In genomic region chr1:8889925-8890785, GRCh38 we compare ENCODE assay signal across 8 cellular contexts. TPM values are rescaled to one million over a fixed set of nuclear protein-coding genes. Genes with fewer than 3 reads are reported as not detected.
DNase-seq lines count a peak whose midpoint lies in the region; ATAC-seq and TF ChIP-seq lines count a peak whose summit lies in the region.

No MANE protein-coding gene starts in this region.

- peak overlapping the region; percentile 3 for H3K4ac ChIP-seq in trophoblast cell (ENCODE audit: low read depth, low read length)

- peak overlapping the region; percentile 3 for H2AK5ac ChIP-seq in trophoblast cell (ENCODE audit: low read length)

- H2BK12ac ChIP-seq in trophoblast cell (ENCODE audit: low read length), result peak overlapping the region; percentile 34

- no peak for TF ChIP-seq CTCF in foreskin fibroblast (IDR thresholded peaks at IDR 0.05; ENCODE audit: low read depth, low read length)

- no peaks in the 10 kb centered on the region for H3K9me3 ChIP-seq in trophoblast cell (ENCODE audit: insufficient read depth, low read depth, low read length)

- WGBS in trophoblast cell (ENCODE audit: extremely low coverage, insufficient coverage, insufficient read length), result no CpG with 5 or more reads among the region's 18 CpGs

- H2AFZ ChIP-seq in trophoblast cell (ENCODE audit: insufficient read depth, low read length, poor library complexity), result peak overlapping the region; percentile 6

- peak; percentile 22 for DNase-seq in ELF-1 (ENCODE audit: low read depth, low spot score)
- DNase-seq in SK-MEL-5 (ENCODE audit: low read depth, low spot score), result peak; percentile 97
- peak; percentile 93 to 96 for DNase-seq in foreskin fibroblast
- peak in 1 of 2 donors; percentile 27 for DNase-seq in trophoblast cell
- no peak for DNase-seq in islet precursor cell
- DNase-seq in activated gamma-delta T cell (lab: John Stamatoyannopoulos, UW), result no peak
- DNase-seq in activated CD4-positive, alpha-beta T cell treated with anti-CD3 and anti-CD28 coated beads, Interleukin-2, amount 50 U/mL, for 48 hours, result no peak

- peak overlapping the region; percentile 24 for H4K8ac ChIP-seq in trophoblast cell (ENCODE audit: low read depth, low read length)

- peak overlapping the region; percentile 28 to 41 for H3K4me3 ChIP-seq in foreskin fibroblast (ENCODE audit: low read depth in 1 of 2, low read length in 2 of 2)
- H3K4me3 ChIP-seq in trophoblast cell (ENCODE audit: low read depth, low read length), result no peak overlapping the region

- no peak overlapping the region for H3K23ac ChIP-seq in trophoblast cell (ENCODE audit: low read length)

- peaks cover 3% of the 10 kb centered on the region for H3K79me1 ChIP-seq in trophoblast cell (ENCODE audit: low read length)

- H2BK120ac ChIP-seq in trophoblast cell (ENCODE audit: insufficient read depth, low read length, poor library complexity), result peak overlapping the region; percentile 50

- no peaks in the 10 kb centered on the region for H3K79me2 ChIP-seq in trophoblast cell (ENCODE audit: control insufficient read depth, insufficient read depth, low read length, poor library complexity)

- no peaks in the 10 kb centered on the region for H3K27me3 ChIP-seq in trophoblast cell (ENCODE audit: insufficient read depth, low read length)

- peak overlapping the region; percentile 31 for H3K14ac ChIP-seq in trophoblast cell (ENCODE audit: low read length)

- H2BK5ac ChIP-seq in trophoblast cell (ENCODE audit: low read depth, low read length, poor library complexity), result peak overlapping the region; percentile 5

- peaks cover 6% of the 10 kb centered on the region in 2 experiments for H3K4me1 ChIP-seq in trophoblast cell (ENCODE audit: control insufficient read depth in 1 of 2, insufficient read depth in 2 of 2, low read length in 2 of 2)

- H3K18ac ChIP-seq in trophoblast cell (ENCODE audit: low read length), result peak overlapping the region; percentile 5

- no peak overlapping the region for H3K27ac ChIP-seq in trophoblast cell (ENCODE audit: low read depth, low read length)

- no peak for ATAC-seq in HG02588 (IDR thresholded peaks at IDR 0.05; ENCODE audit: unreplicated experiment)

- no peak overlapping the region for H3K4me2 ChIP-seq in trophoblast cell (ENCODE audit: low read length)

- in situ Hi-C loops in SK-MEL-5 (cut with HindIII; ENCODE audit: low pct_unique_long_range_greater_than_20kb, low sequenced_read_pairs), result no loop called here

- H4K12ac ChIP-seq in trophoblast cell (ENCODE audit: low read depth, low read length), result no peak overlapping the region

- no peaks in the 10 kb centered on the region for H3K36me3 ChIP-seq in trophoblast cell (ENCODE audit: control insufficient read depth in 1 of 2, insufficient read depth in 2 of 2, low read length in 2 of 2)

- H3K9ac ChIP-seq in trophoblast cell (ENCODE audit: low read length), result no peak overlapping the region

- H4K91ac ChIP-seq in trophoblast cell (ENCODE audit: low read depth, low read length), result peak overlapping the region; percentile 71

RNA-seq across cellular contexts. Expression of gene ENO1, which starts 11.7 kb away (rescaled TPM):
- 2,649 and 2,664 TPM in 2 replicates for total RNA-seq in SK-MEL-5 (2014; rRNA removed; shearing (Covaris generic))
- polyA plus RNA-seq in SK-MEL-5 (2015; cell fraction: cytosol; rRNA removed), result 1,654 and 1,719 TPM in 2 replicates
- polyA plus RNA-seq in SK-MEL-5 (2015; cell fraction: nucleus; rRNA removed), result 712 and 723 TPM in 2 replicates
- polyA plus RNA-seq in trophoblast cell (2013), result 854 and 880 TPM in 2 replicates

RNA-seq across cellular contexts. Expression of gene CA6, which starts 55.5 kb away (rescaled TPM):
- 0.26 and 0.53 TPM in 2 replicates for total RNA-seq in SK-MEL-5 (2014; rRNA removed; shearing (Covaris generic))
- 0.30 and 0.39 TPM in 2 replicates for polyA plus RNA-seq in SK-MEL-5 (2015; cell fraction: cytosol; rRNA removed)
- not detected in 2 replicates for polyA plus RNA-seq in SK-MEL-5 (2015; cell fraction: nucleus; rRNA removed)
- 0.05 and 0.06 TPM in 2 replicates for polyA plus RNA-seq in trophoblast cell (2013)

Comparison
In these comparisons a context has a peak if more than half of its experiments do, and no peak if none do; other contexts are left out.
1. DNase-seq: peak in ELF-1 (single experiment), SK-MEL-5 (single experiment) and foreskin fibroblast (2 of 2); none in islet precursor cell (single experiment), activated gamma-delta T cell (single experiment) and activated CD4-positive, alpha-beta T cell treated with anti-CD3 and anti-CD28 coated beads, Interleukin-2, amount 50 U/mL, for 48 hours (0 of 2).